ENCODE assay signal across 17 cellular contexts in the genomic region with DNA sequence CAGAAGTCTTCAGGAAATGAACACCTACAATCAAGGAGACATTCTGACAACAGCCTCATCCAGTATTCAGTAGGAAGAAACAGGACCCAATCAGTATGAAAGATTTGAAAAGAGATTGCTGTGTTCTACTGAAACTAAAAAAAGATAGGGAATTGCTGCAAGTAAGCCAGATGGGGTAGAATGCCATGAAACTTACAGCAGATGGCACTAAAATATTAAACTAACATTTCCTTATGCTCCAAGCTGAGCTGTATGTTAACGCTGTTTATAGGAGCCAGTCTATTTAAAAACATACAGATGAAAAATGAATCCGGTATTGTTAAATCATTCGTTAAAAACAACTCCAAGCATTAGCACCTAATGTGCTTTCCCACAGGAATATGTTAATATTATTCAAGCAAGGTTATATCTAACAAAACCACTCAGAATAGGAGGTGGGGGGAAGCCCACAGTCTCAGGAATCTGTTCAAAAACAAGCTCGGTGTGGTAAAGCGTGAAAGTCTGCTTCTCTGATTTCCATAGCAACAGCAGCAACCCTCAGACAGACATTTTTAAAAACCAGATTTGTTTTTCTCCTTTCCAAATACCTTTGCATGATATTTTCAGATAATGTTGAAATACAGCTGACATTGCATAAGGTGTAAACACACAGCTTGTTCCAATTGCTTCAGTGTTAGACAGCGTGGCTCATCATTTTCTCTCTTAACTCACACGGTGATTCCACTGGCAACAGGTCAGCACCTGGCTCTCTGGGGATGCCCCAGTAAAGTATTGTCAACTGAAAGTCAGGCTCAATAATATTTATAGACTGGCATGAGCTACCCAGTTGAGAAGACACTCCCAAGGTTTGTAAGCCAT.
DNase-seq lines count a peak whose midpoint lies in the region; ATAC-seq, FAIRE-seq and TF ChIP-seq lines count a peak whose summit lies in the region.
"Had no signal": no experiment of that assay in that cellular context is flagged by ENCODE, and none has a peak within 500 bp of the region (broad histone marks: within the 10 kb centered on the region; RNA-seq: fewer than 3 reads in every experiment).

No MANE protein-coding gene starts in this region.

- FAIRE-seq in D721Med (lab: Jason Lieb, UNC), result no peak
- FAIRE-seq: keratinocyte had no signal

- no peaks in the 10 kb centered on the region for H3K36me3 Mint-ChIP-seq in natural killer cell
- H3K36me3 Mint-ChIP-seq: CD4-positive, CD25-positive, alpha-beta regulatory T cell; stimulated activated naive B cell treated with anti-CD40 and anti-IgM and Interleukin-4, amounts not matched to agents 10 μg/mL and 1 μg/mL and 100 μg/mL, for 72 hours had no signal

- H3K4me1 ChIP-seq in mucosa of descending colon (ENCODE audit: low read depth), result peaks cover 6% of the 10 kb centered on the region
- H3K4me1 ChIP-seq: foreskin keratinocyte had no signal

- no peak overlapping the region for H3K4me3 Mint-ChIP-seq in natural killer cell
- H3K4me3 Mint-ChIP-seq: activated CD4-positive, alpha-beta T cell treated with anti-CD3 and anti-CD28 coated beads for 36 hours; CD4-positive, CD25-positive, alpha-beta regulatory T cell; central memory CD8-positive, alpha-beta T cell; stimulated activated naive B cell treated with anti-CD40 and anti-IgM and Interleukin-4, amounts not matched to agents 10 μg/mL and 1 μg/mL and 100 μg/mL, for 72 hours had no signal

- intact Hi-C loops in mucosa of descending colon (cut with DNase I, micrococcal nuclease), result no loop called here
- intact Hi-C loops in natural killer cell (cut with micrococcal nuclease), result loop anchor here (10.0 kb wide), 1 partner anchor 1173 kb away; no protein-coding TSS in a partner anchor

- no peak overlapping the region for H3K27ac Mint-ChIP-seq in natural killer cell
- H3K27ac Mint-ChIP-seq: activated CD4-positive, alpha-beta T cell treated with anti-CD3 and anti-CD28 coated beads for 36 hours; CD4-positive, CD25-positive, alpha-beta regulatory T cell; stimulated activated naive B cell treated with anti-CD40 and anti-IgM and Interleukin-4, amounts not matched to agents 10 μg/mL and 1 μg/mL and 100 μg/mL, for 72 hours had no signal

- peak overlapping the region; percentile 11 for H3K27ac ChIP-seq in caudate nucleus (ENCODE audit: low read depth, low read length)
- H3K27ac ChIP-seq: foreskin keratinocyte, neutrophil had no signal

- H3K4me1 Mint-ChIP-seq in natural killer cell, result no peaks in the 10 kb centered on the region
- H3K4me1 Mint-ChIP-seq: activated CD4-positive, alpha-beta T cell treated with anti-CD3 and anti-CD28 coated beads for 36 hours; CD4-positive, CD25-positive, alpha-beta regulatory T cell; central memory CD8-positive, alpha-beta T cell; stimulated activated naive B cell treated with anti-CD40 and anti-IgM and Interleukin-4, amounts not matched to agents 10 μg/mL and 1 μg/mL and 100 μg/mL, for 72 hours had no signal

- TF ChIP-seq CTCF in D721Med (IDR thresholded peaks at IDR 0.05; ENCODE audit: insufficient read depth, missing control alignments) (peak; percentile 59), mucosa of descending colon (IDR thresholded peaks at IDR 0.05) (no peak), natural killer cell (IDR thresholded peaks at IDR 0.05) (no peak)

- peaks cover 0 to under 1% of the 10 kb centered on the region in 2 donors for H3K9me3 Mint-ChIP-seq in natural killer cell
- H3K9me3 Mint-ChIP-seq: central memory CD8-positive, alpha-beta T cell had no signal

- ATAC-seq in mucosa of descending colon (peak; percentile 35), GM18858 (IDR thresholded peaks at IDR 0.05; ENCODE audit: unreplicated experiment) (no peak), natural killer cell (no peak)
- ATAC-seq: activated CD4-positive, alpha-beta T cell treated with anti-CD3 and anti-CD28 coated beads for 36 hours; foreskin keratinocyte; stimulated activated naive B cell treated with anti-CD40 and anti-IgM and Interleukin-4, amounts not matched to agents 10 μg/mL and 1 μg/mL and 100 μg/mL, for 72 hours had no signal

- H3K9me3 ChIP-seq in mucosa of descending colon, result no peaks in the 10 kb centered on the region
- H3K9me3 ChIP-seq: neutrophil had no signal

- no peaks in the 10 kb centered on the region for H3K36me3 ChIP-seq in mucosa of descending colon (ENCODE audit: low read depth)
- H3K36me3 ChIP-seq: neutrophil had no signal

- H3K27me3 Mint-ChIP-seq in natural killer cell (ENCODE audit: low read depth in 2 of 2), result peaks cover 0 to 3% of the 10 kb centered on the region in 2 donors
- H3K27me3 Mint-ChIP-seq: activated CD4-positive, alpha-beta T cell treated with anti-CD3 and anti-CD28 coated beads for 36 hours; CD4-positive, CD25-positive, alpha-beta regulatory T cell had no signal

- DNase-seq in D721Med (ENCODE audit: insufficient read length, low spot score), result no peak
- DNase-seq in NCI-H1694 treated with DMSO at 0.1 percent for 48 hours (lab: John Stamatoyannopoulos, UW), result peak; percentile 97
- peak in 6 of 61 donors; percentile 2 to 62 (median 31) for DNase-seq in caudate nucleus (lab: John Stamatoyannopoulos, UW)
- no peak for DNase-seq in mucosa of descending colon
- DNase-seq in HK-2 (ENCODE audit: unreplicated experiment), result no peak
- no peak for DNase-seq in SKM-1 treated with dmso at 0.1 percent for 144 hours (lab: John Stamatoyannopoulos, UW; ENCODE audit: unreplicated experiment)
- DNase-seq in natural killer cell, result no peak
- DNase-seq: activated CD4-positive, alpha-beta T cell treated with anti-CD3 and anti-CD28 coated beads for 36 hours; activated effector memory CD4-positive, alpha-beta T cell treated with Interleukin-2 at 50 U/mL for 16 hours; CD4-positive, CD25-positive, alpha-beta regulatory T cell; foreskin keratinocyte; NCI-H774; stimulated activated naive B cell treated with anti-CD40 and anti-IgM and Interleukin-4, amounts not matched to agents 10 μg/mL and 1 μg/mL and 100 μg/mL, for 72 hours had no signal

- H3K4me3 ChIP-seq in mucosa of descending colon, result no peak overlapping the region
